15 cellular contexts compared by ENCODE assay signal in genomic region chr13:102881819-102882686, GRCh38. TPM values are rescaled to one million over a fixed set of nuclear protein-coding genes. Genes with fewer than 3 reads are reported as not detected.
A peak's percentile ranks its signal among the peaks of the same experiment; 100 is the strongest.
DNase-seq lines count a peak whose midpoint lies in the region; ATAC-seq, FAIRE-seq and TF ChIP-seq lines count a peak whose summit lies in the region.
"Had no signal": no experiment of that assay in that cellular context is flagged by ENCODE, and none has a peak within 500 bp of the region (broad histone marks: within the 10 kb centered on the region; RNA-seq: fewer than 3 reads in every experiment).

No MANE protein-coding gene starts in this region.

- no peak overlapping the region for H3K4me2 ChIP-seq in HepG2 (ENCODE audit: low read depth, low read length)
- H3K4me2 ChIP-seq: BLaER1 had no signal

- DNase-seq in right lobe of liver = peak in 1 of 3 donors; percentile 68
- DNase-seq in HepG2 (ENCODE audit: low spot score) = no peak
- DNase-seq in left lobe of liver (ENCODE audit: low spot score) = peak; percentile 67
- no peak for DNase-seq in gastrocnemius medialis
- DNase-seq in NCI-H510A treated with DMSO at 0.1 percent for 48 hours (lab: John Stamatoyannopoulos, UW) = no peak
- DNase-seq in GM10248 (ENCODE audit: extremely low spot score) = no peak
- DNase-seq: 8988T; CD4-positive, alpha-beta memory T cell; DMS153; DMS79 treated with DMSO at 0.1 percent for 48 hours; GM23248; HCEC 1CT had no signal

- H3K36me3 ChIP-seq in right lobe of liver = peaks cover 0 to under 1% (median 0%) of the 10 kb centered on the region in 4 donors
- no peaks in the 10 kb centered on the region for H3K36me3 ChIP-seq in HepG2 (replicated peaks in 1 of 2; ENCODE audit: control insufficient read depth in 1 of 2, insufficient read depth in 2 of 2, low read length in 2 of 2)
- H3K36me3 ChIP-seq in gastrocnemius medialis = no peaks in the 10 kb centered on the region

- no peaks in the 10 kb centered on the region for H3K9me3 ChIP-seq in right lobe of liver
- no peaks in the 10 kb centered on the region for H3K9me3 ChIP-seq in HepG2 (ENCODE audit: low read length)
- no peaks in the 10 kb centered on the region for H3K9me3 ChIP-seq in gastrocnemius medialis
- H3K9me3 ChIP-seq: BLaER1 had no signal

- no peaks in the 10 kb centered on the region for H3K79me2 ChIP-seq in HepG2 (ENCODE audit: insufficient read depth, low read length)

- H3K27ac ChIP-seq in right lobe of liver (no peak overlapping the region), HepG2 (ENCODE audit: extremely low read length, insufficient read depth, low read length) (no peak overlapping the region), gastrocnemius medialis (peak overlapping the region in 3 of 4 donors; percentile 24 to 66 (median 63))
- H3K27ac ChIP-seq: BLaER1, GM23248 had no signal

- H2AFZ ChIP-seq in HepG2 (ENCODE audit: low read length) = no peak overlapping the region
- H2AFZ ChIP-seq: GM23248 had no signal

- no peak for TF ChIP-seq EP300 in HepG2 (IDR thresholded peaks at IDR 0.05; ENCODE audit: low read depth in 2 of 2, low read length in 2 of 2)
- TF ChIP-seq EP300 in HepG2 (CRISPR knock-in tag; IDR thresholded peaks at IDR 0.05; ENCODE audit: borderline replicate concordance) = no peak

- intact Hi-C loops in right lobe of liver (cut with DNase I) = no loop called here
- intact Hi-C loops in HepG2 (cut with micrococcal nuclease; ENCODE audit: unreplicated experiment) = no loop called here
- intact Hi-C loops in gastrocnemius medialis (cut with DNase I; ENCODE audit: low total_unique reads) = no loop called here

- H3K4me1 ChIP-seq in right lobe of liver (no peaks in the 10 kb centered on the region), HepG2 (ENCODE audit: insufficient read depth, low read length) (peaks cover 5% of the 10 kb centered on the region; the same call in 1 of the 2 replicates), gastrocnemius medialis (peaks cover 44 to 47% of the 10 kb centered on the region in 2 donors)
- H3K4me1 ChIP-seq: BLaER1 had no signal

- TF ChIP-seq POLR2A in right lobe of liver (IDR thresholded peaks at IDR 0.05) (no peak), HepG2 (IDR thresholded peaks at IDR 0.05; ENCODE audit: insufficient read depth in 1 of 2, low read depth in 2 of 2, low read length in 2 of 2) (no peak), gastrocnemius medialis (IDR thresholded peaks at IDR 0.05) (no peak)

- in situ Hi-C loops in HepG2 (cut with HindIII; ENCODE audit: extremely low pct_ligation_motif_present, low pct_unique_long_range_greater_than_20kb) (no loop called here), gastrocnemius medialis (cut with MboI; ENCODE audit: low sequenced_read_pairs in 4 of 4) (no loop called here)

- no peaks in the 10 kb centered on the region for H3K27me3 ChIP-seq in right lobe of liver
- H3K27me3 ChIP-seq in HepG2 (ENCODE audit: control insufficient read depth in 1 of 2, insufficient read depth in 2 of 2, low read length in 2 of 2) = no peaks in the 10 kb centered on the region; a peak in 1 of 5 replicates
- H3K27me3 ChIP-seq in gastrocnemius medialis = no peaks in the 10 kb centered on the region
- H3K27me3 ChIP-seq: BLaER1 had no signal

- 31% methylated on average over 4 of the region's 4 CpGs for WGBS in right lobe of liver (ENCODE audit: insufficient coverage, low coverage, low lambda C conversion rate, missing lambda C conversion rate)
- 94% methylated on average over 4 of the region's 4 CpGs for WGBS in HepG2 (ENCODE audit: low lambda C conversion rate)

- peak; percentile 40 to 82 (median 52) for ATAC-seq in right lobe of liver
- ATAC-seq in HepG2 = no peak
- peak; percentile 89 for ATAC-seq in left lobe of liver
- ATAC-seq in gastrocnemius medialis = peak; percentile 65 to 81
- ATAC-seq in esophagus mucosa = no peak

- H3K4me3 ChIP-seq in right lobe of liver (no peak overlapping the region), HepG2 (replicated peaks in 1 of 3; ENCODE audit: insufficient read depth in 1 of 3, low read depth in 2 of 3, low read length in 3 of 3) (no peak overlapping the region), gastrocnemius medialis (no peak overlapping the region)
- H3K4me3 ChIP-seq: BLaER1, GM23248 had no signal

- no TSS peak for BruUV-seq in HepG2 (replicated peaks; lab: Mats Ljungman, UMichigan)

- CTCF ChIA-PET in HepG2 (lab: Yijun Ruan, JAX; ENCODE audit: low intra/inter-chr PET ratio, low total read pairs) (no interaction called here), GM10248 (lab: Yijun Ruan, JAX) (interaction anchor here (0.8 to 1.2 kb wide), 2 partner anchors 11 to 194 kb away, joined by 3 read pairs; no protein-coding TSS in a partner anchor)

- no peaks in the 10 kb centered on the region for H4K20me1 ChIP-seq in HepG2 (ENCODE audit: insufficient read depth, low read length)
- H4K20me1 ChIP-seq: BLaER1 had no signal

- no peak for FAIRE-seq in HepG2 (lab: Jason Lieb, UNC)
- FAIRE-seq: GM12891 had no signal

- TF ChIP-seq CTCF in right lobe of liver (IDR thresholded peaks at IDR 0.05) = no peak
- no peak for TF ChIP-seq CTCF in HepG2 (CRISPR knock-in tag; IDR thresholded peaks at IDR 0.05)
- no peak for TF ChIP-seq CTCF in gastrocnemius medialis (IDR thresholded peaks at IDR 0.05 in 4 of 5, conservative IDR thresholded peaks at IDR 0.05 in 1 of 5)
- TF ChIP-seq CTCF in GM10248 (IDR thresholded peaks at IDR 0.05; ENCODE audit: control extremely low read depth, extremely low read depth, low read depth, missing control alignments) = no peak

- H3K9ac ChIP-seq in HepG2 (ENCODE audit: insufficient read depth, low read depth, low read length) = no peak overlapping the region
- H3K9ac ChIP-seq: BLaER1, GM23248 had no signal

- POLR2A ChIA-PET in HepG2 (lab: Yijun Ruan, JAX) (no interaction called here), GM10248 (lab: Yijun Ruan, JAX) (no interaction called here)

- no peak for TF ChIP-seq RAD21 in HepG2 (CRISPR knock-in tag; IDR thresholded peaks at IDR 0.05)

TF ChIP-seq in HepG2, 621 proteins besides CTCF, POLR2A, EP300 and RAD21:
- no peak for TF ChIP-seq HOXA9 (CRISPR knock-in tag; IDR thresholded peaks at IDR 0.05; ENCODE audit: borderline replicate concordance)
- TF ChIP-seq NCOR1 (IDR thresholded peaks at IDR 0.05; ENCODE audit: borderline replicate concordance, low read length) = no peak
- TF ChIP-seq SETDB1 (CRISPR knock-in tag; IDR thresholded peaks at IDR 0.05; ENCODE audit: borderline replicate concordance) = no peak
- no peak for TF ChIP-seq ZBTB2 (CRISPR knock-in tag; IDR thresholded peaks at IDR 0.05; ENCODE audit: low read depth)

RNA-seq across cellular contexts. Expression of gene ERCC5, which starts 36.2 kb away (rescaled TPM):
- total RNA-seq in right lobe of liver = 10 to 100 TPM; 21.6 to 47.4 (median 29.2) TPM
- total RNA-seq in HepG2 (2016; rRNA removed; fragmentation: Illumina TruSeq; extraction: Trizol) = 32.7 and 35.5 TPM in 2 replicates
- total RNA-seq in HepG2 (2016; cell fraction: cytosol; rRNA removed; fragmentation: Illumina TruSeq; extraction: Trizol; ENCODE audit: low read depth) = 6.1 and 7.3 TPM in 2 replicates
- 34.4 and 35.7 TPM in 2 replicates for total RNA-seq in HepG2 (2016; cell fraction: insoluble cytoplasmic fraction; rRNA removed; fragmentation: Illumina TruSeq; extraction: Trizol)
- 9.1 and 9.9 TPM in 2 replicates for total RNA-seq in HepG2 (2016; cell fraction: membrane; rRNA removed; fragmentation: Illumina TruSeq; extraction: Trizol)
- 39.1 and 44.7 TPM in 2 replicates for total RNA-seq in HepG2 (2016; cell fraction: nucleus; rRNA removed; fragmentation: Illumina TruSeq; extraction: Trizol)
- polyA plus RNA-seq in HepG2 (2011; rRNA removed) = 12.9 and 14.5 TPM in 2 replicates
- 3.8 and 6.7 TPM in 2 replicates for polyA plus RNA-seq in HepG2 (2011; cell fraction: cytosol; rRNA removed)
- 28.0 and 29.1 TPM in 2 replicates for polyA plus RNA-seq in HepG2 (2011; cell fraction: nucleus; rRNA removed)
- 15.7 and 24.5 TPM in 2 replicates for polyA plus RNA-seq in HepG2 (2012)
- polyA plus RNA-seq in HepG2 (2016; cell fraction: cytosol; fragmentation: Illumina TruSeq; extraction: Trizol; ENCODE audit: low read depth) = 2.0 and 2.7 TPM in 2 replicates
- polyA plus RNA-seq in HepG2 (2016; cell fraction: insoluble cytoplasmic fraction; fragmentation: Illumina TruSeq; extraction: Trizol; ENCODE audit: low read depth) = 28.3 and 31.2 TPM in 2 replicates
- 3.7 and 4.4 TPM in 2 replicates for polyA plus RNA-seq in HepG2 (2016; cell fraction: membrane; fragmentation: Illumina TruSeq; extraction: Trizol; ENCODE audit: low read depth)
- 82.8 and 90.6 TPM in 2 replicates for polyA plus RNA-seq in HepG2 (2016; cell fraction: nucleus; fragmentation: Illumina TruSeq; extraction: Trizol; ENCODE audit: insufficient read depth, low read depth)
- polyA minus RNA-seq in HepG2 (2011; rRNA and poly(A)+ RNA removed; ENCODE audit: low replicate concordance) = 12.6 and 24.1 TPM in 2 replicates
- polyA minus RNA-seq in HepG2 (2011; cell fraction: cytosol; rRNA and poly(A)+ RNA removed) = 11.8 and 13.1 TPM in 2 replicates
- polyA minus RNA-seq in HepG2 (2011; cell fraction: nucleus; rRNA and poly(A)+ RNA removed) = 31.8 and 49.9 TPM in 2 replicates
- 23.9 TPM for total RNA-seq in left lobe of liver
- 10 to 100 TPM; 43.5 to 77.7 (median 46.8) TPM for total RNA-seq in gastrocnemius medialis
- 20.0 TPM for total RNA-seq in esophagus mucosa

Comparison
In these comparisons a context has a peak if more than half of its experiments do, and no peak if none do; other contexts are left out.
1. ATAC-seq: peak in right lobe of liver (4 of 4), left lobe of liver (single experiment) and gastrocnemius medialis (2 of 2); none in HepG2 (single experiment) and esophagus mucosa (single experiment).
2. H3K27ac ChIP-seq: peak in gastrocnemius medialis (3 of 4); none in right lobe of liver (0 of 3) and HepG2 (single experiment).